In the genomic region with DNA sequence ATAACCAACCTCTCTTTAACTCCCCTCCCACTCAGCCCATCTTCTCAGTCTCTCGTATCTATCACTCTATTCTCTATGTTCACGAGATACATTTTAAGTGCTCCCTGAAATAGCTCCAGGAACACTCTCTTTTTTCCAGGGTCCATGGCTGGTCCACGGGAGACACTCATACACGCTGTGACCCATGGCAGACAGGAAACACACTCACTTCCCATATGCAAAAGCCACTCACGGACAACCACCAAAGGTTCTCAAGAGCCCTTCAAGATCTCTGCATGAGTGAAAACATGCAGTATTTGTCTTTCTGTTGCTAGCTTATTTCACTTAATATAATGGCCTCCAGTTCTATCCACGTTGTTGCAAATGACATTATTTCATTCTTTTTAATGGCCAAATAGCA, we compare ENCODE assay signal across 13 cellular contexts.
A peak's percentile ranks its signal among the peaks of the same experiment; 100 is the strongest.
DNase-seq lines count a peak whose midpoint lies in the region; ATAC-seq and TF ChIP-seq lines count a peak whose summit lies in the region.
"Had no signal": no experiment of that assay in that cellular context is flagged by ENCODE, and none has a peak within 500 bp of the region (broad histone marks: within the 10 kb centered on the region; RNA-seq: fewer than 3 reads in every experiment).

No MANE protein-coding gene starts in this region.

- no peaks in the 10 kb centered on the region for H3K27me3 ChIP-seq in thyroid gland
- H3K27me3 ChIP-seq: BE2C had no signal

- 20 to 23% methylated on average over 6 of the region's 6 CpGs for WGBS in thyroid gland, 2 donors

- no peaks in the 10 kb centered on the region for H3K36me3 ChIP-seq in thyroid gland
- H3K36me3 ChIP-seq: BE2C had no signal

- H3K27ac ChIP-seq in thyroid gland, result peak overlapping the region; percentile 51 to 73 (median 69)
- H3K27ac ChIP-seq: A549, C4-2B, GM23248 had no signal

- intact Hi-C loops in thyroid gland (cut with DNase I), result no loop called here

- no peak for TF ChIP-seq CTCF in thyroid gland (IDR thresholded peaks at IDR 0.05)

- H3K4me1 ChIP-seq in thyroid gland, result peaks cover 19 to 28% of the 10 kb centered on the region in 2 donors
- H3K4me1 ChIP-seq: A549, BE2C had no signal

- H3K9me3 ChIP-seq in thyroid gland, result no peaks in the 10 kb centered on the region
- H3K9me3 ChIP-seq: A549, BE2C had no signal

- ATAC-seq in GM21423 (IDR thresholded peaks at IDR 0.05; ENCODE audit: unreplicated experiment) (no peak), esophagus mucosa (no peak)
- ATAC-seq: A549 had no signal

- no peak for TF ChIP-seq POLR2A in thyroid gland (IDR thresholded peaks at IDR 0.05)

- DNase-seq in DMS53 treated with DMSO at 0.1 percent for 48 hours (lab: John Stamatoyannopoulos, UW; ENCODE audit: unreplicated experiment), result peak; percentile 93
- peak; percentile 54 for DNase-seq in DMS79 treated with DMSO at 0.1 percent for 48 hours (lab: John Stamatoyannopoulos, UW)
- peak; percentile 39 for DNase-seq in NCI-H345 treated with DMSO at 0.1 percent for 48 hours (lab: John Stamatoyannopoulos, UW; ENCODE audit: unreplicated experiment)
- peak; percentile 80 to 87 for DNase-seq in thyroid gland
- DNase-seq: BE2C; CD4-positive, alpha-beta memory T cell; GM23248; H7; IMR-90 had no signal

- no peak overlapping the region for H3K4me3 ChIP-seq in thyroid gland (replicated peaks in 1 of 3)
- H3K4me3 ChIP-seq: A549, GM23248 had no signal

Comparison
In these comparisons a context has a peak if more than half of its experiments do, and no peak if none do; other contexts are left out.
1. DNase-seq: peak in every context shown above with its lines; median percentile 93 in DMS53 treated with DMSO at 0.1 percent for 48 hours; 84 in thyroid gland; 54 in DMS79 treated with DMSO at 0.1 percent for 48 hours; 39 in NCI-H345 treated with DMSO at 0.1 percent for 48 hours.